Comparison of ENCODE assay signal across 1 cellular context in the genomic region with DNA sequence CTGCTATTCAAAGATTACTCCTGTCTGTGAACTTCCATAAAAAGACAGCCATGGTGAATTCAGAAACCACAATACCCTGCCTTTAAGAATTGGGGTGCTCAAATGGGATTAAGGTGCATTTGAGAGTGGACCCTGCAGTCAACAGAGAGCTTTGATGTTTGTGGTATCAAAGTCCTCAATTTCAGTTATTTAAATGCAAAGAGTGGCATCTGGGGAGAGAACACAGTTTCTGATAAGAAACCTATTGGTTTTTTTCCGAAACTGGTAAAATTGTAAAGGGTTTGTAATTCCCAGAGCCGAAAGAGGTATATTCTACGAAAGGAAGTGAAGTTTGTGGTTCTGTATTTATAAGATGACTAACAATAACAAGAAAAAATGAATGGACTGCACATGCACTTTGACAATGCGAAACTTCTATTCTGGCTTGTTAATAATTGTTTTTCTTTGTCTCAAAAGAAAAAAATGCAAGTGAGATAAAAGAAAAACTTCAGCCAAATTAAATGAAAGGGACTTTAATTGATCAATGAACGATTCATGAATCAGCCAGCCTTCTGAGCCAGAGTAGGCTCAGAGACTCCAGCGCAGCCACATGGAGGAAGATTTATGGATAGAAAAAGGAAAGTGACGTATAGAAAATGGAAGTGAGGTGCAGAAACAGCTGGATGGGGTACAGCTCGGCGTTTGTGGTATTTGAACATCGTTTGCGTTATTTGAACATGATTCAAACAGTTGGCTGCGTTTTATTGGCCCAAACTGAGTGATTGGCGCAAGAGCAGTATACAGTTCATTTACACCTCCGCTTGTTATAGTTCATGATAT.
TF ChIP-seq lines count a peak whose summit lies in the region.

No MANE protein-coding gene starts in this region.

TF ChIP-seq in GM12878, 131 proteins besides CTCF, POLR2A, EP300 and RAD21 (continued from another document and continues in another):
- TF ChIP-seq ZBTB33 (IDR thresholded peaks at IDR 0.05): no peak
- TF ChIP-seq NR2C1 (IDR thresholded peaks at IDR 0.05): no peak
- no peak for TF ChIP-seq LARP7 (IDR thresholded peaks at IDR 0.05)
- no peak for TF ChIP-seq BACH1 (IDR thresholded peaks at IDR 0.05; ENCODE audit: borderline replicate concordance)
- no peak for TF ChIP-seq SUZ12 (IDR thresholded peaks at IDR 0.05; ENCODE audit: unreplicated experiment)
- peak; percentile 57 for TF ChIP-seq ATF7 (IDR thresholded peaks at IDR 0.05; ENCODE audit: low read depth)
- TF ChIP-seq TBL1XR1 (IDR thresholded peaks at IDR 0.05; ENCODE audit: low read depth, low read length): peak; percentile 63; the same call in 1 of the 2 replicates
- TF ChIP-seq FOS (IDR thresholded peaks at IDR 0.05; ENCODE audit: borderline replicate concordance, extremely low read depth, insufficient read length): no peak
- peak; percentile 65; the same call in 1 of the 2 replicates for TF ChIP-seq IKZF1 (conservative IDR thresholded peaks at IDR 0.05)
- no peak for TF ChIP-seq SMC3 (IDR thresholded peaks at IDR 0.05; ENCODE audit: borderline replicate concordance, low read length)
- TF ChIP-seq, protein P1, sequence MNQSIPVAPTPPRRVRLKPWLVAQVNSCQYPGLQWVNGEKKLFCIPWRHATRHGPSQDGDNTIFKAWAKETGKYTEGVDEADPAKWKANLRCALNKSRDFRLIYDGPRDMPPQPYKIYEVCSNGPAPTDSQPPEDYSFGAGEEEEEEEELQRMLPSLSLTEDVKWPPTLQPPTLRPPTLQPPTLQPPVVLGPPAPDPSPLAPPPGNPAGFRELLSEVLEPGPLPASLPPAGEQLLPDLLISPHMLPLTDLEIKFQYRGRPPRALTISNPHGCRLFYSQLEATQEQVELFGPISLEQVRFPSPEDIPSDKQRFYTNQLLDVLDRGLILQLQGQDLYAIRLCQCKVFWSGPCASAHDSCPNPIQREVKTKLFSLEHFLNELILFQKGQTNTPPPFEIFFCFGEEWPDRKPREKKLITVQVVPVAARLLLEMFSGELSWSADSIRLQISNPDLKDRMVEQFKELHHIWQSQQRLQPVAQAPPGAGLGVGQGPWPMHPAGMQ (IDR thresholded peaks at IDR 0.05; ENCODE audit: borderline replicate concordance): no peak
- TF ChIP-seq ZNF207 (IDR thresholded peaks at IDR 0.05; ENCODE audit: borderline replicate concordance): no peak
- TF ChIP-seq ZNF622 (IDR thresholded peaks at IDR 0.05): no peak
- peak; percentile 39; the same call in 1 of the 2 replicates for TF ChIP-seq HDAC2 (IDR thresholded peaks at IDR 0.05)
- TF ChIP-seq MEF2A (IDR thresholded peaks at IDR 0.05; ENCODE audit: insufficient read depth, low read depth, low read length): peak; percentile 31; the same call in 1 of the 2 replicates
- TF ChIP-seq YBX1 (IDR thresholded peaks at IDR 0.05): no peak
- TF ChIP-seq, protein P2, sequence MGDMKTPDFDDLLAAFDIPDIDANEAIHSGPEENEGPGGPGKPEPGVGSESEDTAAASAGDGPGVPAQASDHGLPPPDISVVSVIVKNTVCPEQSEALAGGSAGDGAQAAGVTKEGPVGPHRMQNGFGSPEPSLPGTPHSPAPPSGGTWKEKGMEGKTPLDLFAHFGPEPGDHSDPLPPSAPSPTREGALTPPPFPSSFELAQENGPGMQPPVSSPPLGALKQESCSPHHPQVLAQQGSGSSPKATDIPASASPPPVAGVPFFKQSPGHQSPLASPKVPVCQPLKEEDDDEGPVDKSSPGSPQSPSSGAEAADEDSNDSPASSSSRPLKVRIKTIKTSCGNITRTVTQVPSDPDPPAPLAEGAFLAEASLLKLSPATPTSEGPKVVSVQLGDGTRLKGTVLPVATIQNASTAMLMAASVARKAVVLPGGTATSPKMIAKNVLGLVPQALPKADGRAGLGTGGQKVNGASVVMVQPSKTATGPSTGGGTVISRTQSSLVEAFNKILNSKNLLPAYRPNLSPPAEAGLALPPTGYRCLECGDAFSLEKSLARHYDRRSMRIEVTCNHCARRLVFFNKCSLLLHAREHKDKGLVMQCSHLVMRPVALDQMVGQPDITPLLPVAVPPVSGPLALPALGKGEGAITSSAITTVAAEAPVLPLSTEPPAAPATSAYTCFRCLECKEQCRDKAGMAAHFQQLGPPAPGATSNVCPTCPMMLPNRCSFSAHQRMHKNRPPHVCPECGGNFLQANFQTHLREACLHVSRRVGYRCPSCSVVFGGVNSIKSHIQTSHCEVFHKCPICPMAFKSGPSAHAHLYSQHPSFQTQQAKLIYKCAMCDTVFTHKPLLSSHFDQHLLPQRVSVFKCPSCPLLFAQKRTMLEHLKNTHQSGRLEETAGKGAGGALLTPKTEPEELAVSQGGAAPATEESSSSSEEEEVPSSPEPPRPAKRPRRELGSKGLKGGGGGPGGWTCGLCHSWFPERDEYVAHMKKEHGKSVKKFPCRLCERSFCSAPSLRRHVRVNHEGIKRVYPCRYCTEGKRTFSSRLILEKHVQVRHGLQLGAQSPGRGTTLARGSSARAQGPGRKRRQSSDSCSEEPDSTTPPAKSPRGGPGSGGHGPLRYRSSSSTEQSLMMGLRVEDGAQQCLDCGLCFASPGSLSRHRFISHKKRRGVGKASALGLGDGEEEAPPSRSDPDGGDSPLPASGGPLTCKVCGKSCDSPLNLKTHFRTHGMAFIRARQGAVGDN (IDR thresholded peaks at IDR 0.05): peak; percentile 61; the same call in 1 of the 2 replicates
- TF ChIP-seq NRF1 (conservative IDR thresholded peaks at IDR 0.05; ENCODE audit: low read depth, low read length): no peak
- TF ChIP-seq CREB1 (IDR thresholded peaks at IDR 0.05; ENCODE audit: low read depth): no peak
- TF ChIP-seq DPF2 (IDR thresholded peaks at IDR 0.05): peak; percentile 43
- TF ChIP-seq, protein P3, sequence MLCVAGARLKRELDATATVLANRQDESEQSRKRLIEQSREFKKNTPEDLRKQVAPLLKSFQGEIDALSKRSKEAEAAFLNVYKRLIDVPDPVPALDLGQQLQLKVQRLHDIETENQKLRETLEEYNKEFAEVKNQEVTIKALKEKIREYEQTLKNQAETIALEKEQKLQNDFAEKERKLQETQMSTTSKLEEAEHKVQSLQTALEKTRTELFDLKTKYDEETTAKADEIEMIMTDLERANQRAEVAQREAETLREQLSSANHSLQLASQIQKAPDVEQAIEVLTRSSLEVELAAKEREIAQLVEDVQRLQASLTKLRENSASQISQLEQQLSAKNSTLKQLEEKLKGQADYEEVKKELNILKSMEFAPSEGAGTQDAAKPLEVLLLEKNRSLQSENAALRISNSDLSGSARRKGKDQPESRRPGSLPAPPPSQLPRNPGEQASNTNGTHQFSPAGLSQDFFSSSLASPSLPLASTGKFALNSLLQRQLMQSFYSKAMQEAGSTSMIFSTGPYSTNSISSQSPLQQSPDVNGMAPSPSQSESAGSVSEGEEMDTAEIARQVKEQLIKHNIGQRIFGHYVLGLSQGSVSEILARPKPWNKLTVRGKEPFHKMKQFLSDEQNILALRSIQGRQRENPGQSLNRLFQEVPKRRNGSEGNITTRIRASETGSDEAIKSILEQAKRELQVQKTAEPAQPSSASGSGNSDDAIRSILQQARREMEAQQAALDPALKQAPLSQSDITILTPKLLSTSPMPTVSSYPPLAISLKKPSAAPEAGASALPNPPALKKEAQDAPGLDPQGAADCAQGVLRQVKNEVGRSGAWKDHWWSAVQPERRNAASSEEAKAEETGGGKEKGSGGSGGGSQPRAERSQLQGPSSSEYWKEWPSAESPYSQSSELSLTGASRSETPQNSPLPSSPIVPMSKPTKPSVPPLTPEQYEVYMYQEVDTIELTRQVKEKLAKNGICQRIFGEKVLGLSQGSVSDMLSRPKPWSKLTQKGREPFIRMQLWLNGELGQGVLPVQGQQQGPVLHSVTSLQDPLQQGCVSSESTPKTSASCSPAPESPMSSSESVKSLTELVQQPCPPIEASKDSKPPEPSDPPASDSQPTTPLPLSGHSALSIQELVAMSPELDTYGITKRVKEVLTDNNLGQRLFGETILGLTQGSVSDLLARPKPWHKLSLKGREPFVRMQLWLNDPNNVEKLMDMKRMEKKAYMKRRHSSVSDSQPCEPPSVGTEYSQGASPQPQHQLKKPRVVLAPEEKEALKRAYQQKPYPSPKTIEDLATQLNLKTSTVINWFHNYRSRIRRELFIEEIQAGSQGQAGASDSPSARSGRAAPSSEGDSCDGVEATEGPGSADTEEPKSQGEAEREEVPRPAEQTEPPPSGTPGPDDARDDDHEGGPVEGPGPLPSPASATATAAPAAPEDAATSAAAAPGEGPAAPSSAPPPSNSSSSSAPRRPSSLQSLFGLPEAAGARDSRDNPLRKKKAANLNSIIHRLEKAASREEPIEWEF (IDR thresholded peaks at IDR 0.05; ENCODE audit: insufficient replicate concordance, low read depth, low read length): peak; percentile 41
- TF ChIP-seq, protein P4, sequence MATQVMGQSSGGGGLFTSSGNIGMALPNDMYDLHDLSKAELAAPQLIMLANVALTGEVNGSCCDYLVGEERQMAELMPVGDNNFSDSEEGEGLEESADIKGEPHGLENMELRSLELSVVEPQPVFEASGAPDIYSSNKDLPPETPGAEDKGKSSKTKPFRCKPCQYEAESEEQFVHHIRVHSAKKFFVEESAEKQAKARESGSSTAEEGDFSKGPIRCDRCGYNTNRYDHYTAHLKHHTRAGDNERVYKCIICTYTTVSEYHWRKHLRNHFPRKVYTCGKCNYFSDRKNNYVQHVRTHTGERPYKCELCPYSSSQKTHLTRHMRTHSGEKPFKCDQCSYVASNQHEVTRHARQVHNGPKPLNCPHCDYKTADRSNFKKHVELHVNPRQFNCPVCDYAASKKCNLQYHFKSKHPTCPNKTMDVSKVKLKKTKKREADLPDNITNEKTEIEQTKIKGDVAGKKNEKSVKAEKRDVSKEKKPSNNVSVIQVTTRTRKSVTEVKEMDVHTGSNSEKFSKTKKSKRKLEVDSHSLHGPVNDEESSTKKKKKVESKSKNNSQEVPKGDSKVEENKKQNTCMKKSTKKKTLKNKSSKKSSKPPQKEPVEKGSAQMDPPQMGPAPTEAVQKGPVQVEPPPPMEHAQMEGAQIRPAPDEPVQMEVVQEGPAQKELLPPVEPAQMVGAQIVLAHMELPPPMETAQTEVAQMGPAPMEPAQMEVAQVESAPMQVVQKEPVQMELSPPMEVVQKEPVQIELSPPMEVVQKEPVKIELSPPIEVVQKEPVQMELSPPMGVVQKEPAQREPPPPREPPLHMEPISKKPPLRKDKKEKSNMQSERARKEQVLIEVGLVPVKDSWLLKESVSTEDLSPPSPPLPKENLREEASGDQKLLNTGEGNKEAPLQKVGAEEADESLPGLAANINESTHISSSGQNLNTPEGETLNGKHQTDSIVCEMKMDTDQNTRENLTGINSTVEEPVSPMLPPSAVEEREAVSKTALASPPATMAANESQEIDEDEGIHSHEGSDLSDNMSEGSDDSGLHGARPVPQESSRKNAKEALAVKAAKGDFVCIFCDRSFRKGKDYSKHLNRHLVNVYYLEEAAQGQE (IDR thresholded peaks at IDR 0.05; ENCODE audit: low read depth, low read length): no peak
- no peak for TF ChIP-seq SP1 (IDR thresholded peaks at IDR 0.05; ENCODE audit: low read depth, low read length)
- no peak for TF ChIP-seq USF1 (IDR thresholded peaks at IDR 0.05; ENCODE audit: borderline replicate concordance, extremely low read length, insufficient read depth, low read depth, low read length)
- no peak for TF ChIP-seq JUND (IDR thresholded peaks at IDR 0.05; ENCODE audit: low read depth, low read length)
- TF ChIP-seq GABPA (IDR thresholded peaks at IDR 0.05; ENCODE audit: low read depth): no peak
- no peak for TF ChIP-seq HCFC1 (IDR thresholded peaks at IDR 0.05; ENCODE audit: low read length)
- TF ChIP-seq NR2C2 (IDR thresholded peaks at IDR 0.05; ENCODE audit: borderline replicate concordance, control insufficient read depth, insufficient read length, low read depth): no peak
- no peak for TF ChIP-seq ELK1 (IDR thresholded peaks at IDR 0.05; ENCODE audit: low read depth, low read length)
- peak; percentile 47 for TF ChIP-seq GATAD2B (conservative IDR thresholded peaks at IDR 0.05; ENCODE audit: low read depth)
- no peak for TF ChIP-seq BMI1 (IDR thresholded peaks at IDR 0.05; ENCODE audit: borderline replicate concordance)
- no peak for TF ChIP-seq MTA3 (IDR thresholded peaks at IDR 0.05; ENCODE audit: borderline replicate concordance, low read length)
- TF ChIP-seq ASH2L (IDR thresholded peaks at IDR 0.05; ENCODE audit: borderline replicate concordance, low read depth): no peak
